ENCODE assay signal across 1 cellular context in genomic region chr16:630024-630814, GRCh38.
TF ChIP-seq lines count a peak whose summit lies in the region.

No MANE protein-coding gene starts in this region.

TF ChIP-seq in HepG2, 621 proteins besides CTCF, POLR2A, EP300 and RAD21 (continues in another document):
- TF ChIP-seq NR2C2 (CRISPR knock-in tag; IDR thresholded peaks at IDR 0.05; ENCODE audit: borderline replicate concordance) (peak; percentile 39; the same call in 1 of the 2 replicates), NFIB (CRISPR knock-in tag; IDR thresholded peaks at IDR 0.05; ENCODE audit: borderline replicate concordance) (no peak), ZNF570 (CRISPR knock-in tag; IDR thresholded peaks at IDR 0.05; ENCODE audit: borderline replicate concordance) (no peak), POLR2AphosphoS5 (IDR thresholded peaks at IDR 0.05; ENCODE audit: low read depth, low read length) (no peak), IRF9 (CRISPR knock-in tag; IDR thresholded peaks at IDR 0.05; ENCODE audit: borderline replicate concordance) (no peak), RFXANK (CRISPR knock-in tag; IDR thresholded peaks at IDR 0.05) (no peak), KIAA2018 (CRISPR knock-in tag; IDR thresholded peaks at IDR 0.05; ENCODE audit: borderline replicate concordance) (no peak), ZNF558 (CRISPR knock-in tag; IDR thresholded peaks at IDR 0.05; ENCODE audit: borderline replicate concordance) (0 out of 2 replicates have a peak, but pooled peaks have one; percentile 79), HHEX (CRISPR knock-in tag; IDR thresholded peaks at IDR 0.05) (no peak), U2AF1 (optimal IDR thresholded peaks at IDR 0.05; ENCODE audit: low read depth, low read length) (no peak), ZNF576 (CRISPR knock-in tag; IDR thresholded peaks at IDR 0.05) (no peak), ZNF354B (CRISPR knock-in tag; IDR thresholded peaks at IDR 0.05) (no peak), ZNF878 (CRISPR knock-in tag; IDR thresholded peaks at IDR 0.05) (peak; percentile 72; the same call in 1 of the 2 replicates), STAG1 (CRISPR knock-in tag; IDR thresholded peaks at IDR 0.05) (no peak), MYPOP (CRISPR knock-in tag; IDR thresholded peaks at IDR 0.05) (0 out of 2 replicates have a peak, but pooled peaks have one; percentile 25), SRSF4 (IDR thresholded peaks at IDR 0.05; ENCODE audit: low read depth, low read length, poor library complexity, severe bottlenecking) (no peak), ZBTB4 (CRISPR knock-in tag; IDR thresholded peaks at IDR 0.05; ENCODE audit: borderline replicate concordance) (no peak; the same call in 1 of the 2 replicates), ZBTB7B (CRISPR knock-in tag; IDR thresholded peaks at IDR 0.05) (0 out of 2 replicates have a peak, but pooled peaks have one; percentile 55), YEATS4 (CRISPR knock-in tag; IDR thresholded peaks at IDR 0.05; ENCODE audit: borderline replicate concordance) (peak; percentile 76; the same call in 1 of the 2 replicates), ZBTB10 (CRISPR knock-in tag; IDR thresholded peaks at IDR 0.05; ENCODE audit: borderline replicate concordance) (no peak), ZBTB33 (CRISPR knock-in tag; IDR thresholded peaks at IDR 0.05) (no peak), RBM22 (optimal IDR thresholded peaks at IDR 0.05; ENCODE audit: low read length) (peak; percentile 4), TAF1 (CRISPR knock-in tag; IDR thresholded peaks at IDR 0.05) (no peak; the same call in 1 of the 2 replicates), ZNF615 (CRISPR knock-in tag; IDR thresholded peaks at IDR 0.05; ENCODE audit: borderline replicate concordance) (no peak), RNF219 (CRISPR knock-in tag; IDR thresholded peaks at IDR 0.05) (0 out of 2 replicates have a peak, but pooled peaks have one; percentile 42), MLXIP (CRISPR knock-in tag; IDR thresholded peaks at IDR 0.05; ENCODE audit: borderline replicate concordance) (0 out of 2 replicates have a peak, but pooled peaks have one; percentile 63), RXRA (CRISPR knock-in tag; IDR thresholded peaks at IDR 0.05) (no peak; the same call in 1 of the 2 replicates), ZNF709 (CRISPR knock-in tag; IDR thresholded peaks at IDR 0.05) (no peak; the same call in 1 of the 2 replicates), ZNF451 (CRISPR knock-in tag; IDR thresholded peaks at IDR 0.05) (peak; percentile 39; the same call in 1 of the 2 replicates)
